Comparison of ENCODE assay signal across 8 cellular contexts in the genomic region with DNA sequence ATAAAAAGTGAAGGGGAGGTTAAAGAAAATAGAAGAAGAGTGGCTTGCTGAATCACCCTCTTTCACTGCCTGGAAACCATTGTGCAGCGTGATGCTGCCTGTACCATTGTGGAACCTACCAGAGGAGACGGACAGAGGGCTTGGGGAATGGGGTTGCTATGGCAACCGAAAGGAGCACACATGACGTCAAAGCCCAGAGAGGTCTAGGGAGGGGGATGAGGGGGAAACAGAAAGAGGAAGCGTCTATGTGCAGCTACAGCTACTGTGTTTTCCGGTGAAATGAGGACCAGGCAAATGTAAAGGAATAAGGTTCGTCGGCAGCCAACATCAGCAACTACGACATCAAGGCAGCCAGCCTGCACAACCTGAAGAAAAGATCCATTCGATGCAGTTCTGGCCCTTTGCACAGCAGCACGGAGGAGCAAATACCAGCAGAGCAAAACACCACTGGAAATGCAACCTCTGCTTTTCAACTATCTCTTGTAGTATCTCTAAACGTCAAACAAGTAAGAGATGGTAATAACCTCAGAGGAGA. TPM values are rescaled to one million over a fixed set of nuclear protein-coding genes. Genes with fewer than 3 reads are reported as not detected.
DNase-seq lines count a peak whose midpoint lies in the region; ATAC-seq and TF ChIP-seq lines count a peak whose summit lies in the region.

A gene (minus strand): TSS at position 110 of the 535 bp plus-strand sequence.

- H3K4me1 Mint-ChIP-seq in activated CD4-positive, alpha-beta memory T cell treated with anti-CD3 and anti-CD28 coated beads, Interleukin-2, amount 10 ng/mL, durations not matched to agents 7 days and 5 days = peaks cover 15% of the 10 kb centered on the region
- peaks cover 26% of the 10 kb centered on the region for H3K4me1 Mint-ChIP-seq in mesothelial cell of epicardium

- H3K4me3 Mint-ChIP-seq in activated CD4-positive, alpha-beta memory T cell treated with anti-CD3 and anti-CD28 coated beads, Interleukin-2, amount 10 ng/mL, durations not matched to agents 7 days and 5 days = peak within 1 kb of the TSS; percentile 67
- H3K4me3 Mint-ChIP-seq in mesothelial cell of epicardium = peak within 1 kb of the TSS; percentile 64

- H3K9me3 Mint-ChIP-seq in activated CD4-positive, alpha-beta memory T cell treated with anti-CD3 and anti-CD28 coated beads, Interleukin-2, amount 10 ng/mL, durations not matched to agents 7 days and 5 days = no peaks in the 10 kb centered on the region
- no peaks in the 10 kb centered on the region for H3K9me3 Mint-ChIP-seq in mesothelial cell of epicardium

- peaks cover 2% of the 10 kb centered on the region for H3K27me3 Mint-ChIP-seq in activated CD4-positive, alpha-beta memory T cell treated with anti-CD3 and anti-CD28 coated beads, Interleukin-2, amount 10 ng/mL, durations not matched to agents 7 days and 5 days
- H3K27me3 Mint-ChIP-seq in mesothelial cell of epicardium (ENCODE audit: low read depth) = no peaks in the 10 kb centered on the region

- TF ChIP-seq CTCF in epithelial cell of esophagus (IDR thresholded peaks at IDR 0.05; ENCODE audit: insufficient read depth, low read depth, low read length, missing control alignments) (no peak), mesothelial cell of epicardium (IDR thresholded peaks at IDR 0.05; ENCODE audit: unreplicated experiment) (no peak)

- CTCF ChIA-PET in activated CD4-positive, alpha-beta memory T cell treated with anti-CD3 and anti-CD28 coated beads, Interleukin-2, amount 10 ng/mL, durations not matched to agents 7 days and 5 days (lab: Charles Lee) = no interaction called here

- DNase-seq in activated CD8-positive, alpha-beta memory T cell treated with anti-CD3 and anti-CD28 coated beads for 24 hours = peak; percentile 56
- no peak for DNase-seq in activated CD8-positive, alpha-beta memory T cell treated with anti-CD3 and anti-CD28 coated beads, Interleukin-2, amount 50 U/mL, for 48 hours
- peak; percentile 36 for DNase-seq in NCI-H2107 (lab: John Stamatoyannopoulos, UW)
- peak; percentile 56 for DNase-seq in activated CD4-positive, alpha-beta memory T cell treated with anti-CD3 and anti-CD28 coated beads, Interleukin-2, amount 10 ng/mL, durations not matched to agents 7 days and 5 days
- DNase-seq in epithelial cell of esophagus (ENCODE audit: low read depth) = peak; percentile 21
- peak; percentile 34 to 58 for DNase-seq in mesothelial cell of epicardium (ENCODE audit: low spot score in 2 of 2, unreplicated experiment in 2 of 2)
- peak; percentile 11 for DNase-seq in stimulated activated CD8-positive, alpha-beta memory T cell treated with anti-CD3 and anti-CD28 coated beads, Interleukin-4, amount 100 ng/mL, for 24 hours (ENCODE audit: low read depth)

- POLR2A ChIA-PET in activated CD4-positive, alpha-beta memory T cell treated with anti-CD3 and anti-CD28 coated beads, Interleukin-2, amount 10 ng/mL, durations not matched to agents 7 days and 5 days (lab: Charles Lee) = no interaction called here

- no peaks in the 10 kb centered on the region for H3K36me3 Mint-ChIP-seq in activated CD4-positive, alpha-beta memory T cell treated with anti-CD3 and anti-CD28 coated beads, Interleukin-2, amount 10 ng/mL, durations not matched to agents 7 days and 5 days (ENCODE audit: low read depth)
- H3K36me3 Mint-ChIP-seq in mesothelial cell of epicardium = no peaks in the 10 kb centered on the region

- no peak within 1 kb of the TSS for H3K4me3 ChIP-seq in epithelial cell of esophagus (ENCODE audit: low read length)

- peak; percentile 98 for ATAC-seq in HG02970 (IDR thresholded peaks at IDR 0.05; ENCODE audit: low FRiP score, unreplicated experiment)

- H3K27ac Mint-ChIP-seq in activated CD4-positive, alpha-beta memory T cell treated with anti-CD3 and anti-CD28 coated beads, Interleukin-2, amount 10 ng/mL, durations not matched to agents 7 days and 5 days = peak within 1 kb of the TSS; percentile 7
- peak within 1 kb of the TSS; percentile 91 for H3K27ac Mint-ChIP-seq in mesothelial cell of epicardium

RNA-seq across cellular contexts. Expression of the gene that starts here (rescaled TPM):
- under 1 TPM in 1 of 2 experiments, not detected in 1; 0.45 TPM for total RNA-seq in activated CD4-positive, alpha-beta memory T cell treated with anti-CD3 and anti-CD28 coated beads, Interleukin-2, amount 10 ng/mL, durations not matched to agents 7 days and 5 days
- total RNA-seq in mesothelial cell of epicardium = 20.8 to 25.2 TPM (median 24.4 TPM) in 3 replicates

Comparison
In these comparisons a context has a peak if more than half of its experiments do, and no peak if none do; other contexts are left out.
1. RNA of the gene that starts here (total RNA-seq): 20.8 to 25.2 TPM in mesothelial cell of epicardium; 0.45 TPM in activated CD4-positive, alpha-beta memory T cell treated with anti-CD3 and anti-CD28 coated beads, Interleukin-2, amount 10 ng/mL, durations not matched to agents 7 days and 5 days; every median in the first group is over 10 times any median in the second.
2. Peak in DNase-seq in activated CD4-positive, alpha-beta memory T cell treated with anti-CD3 and anti-CD28 coated beads, Interleukin-2, amount 10 ng/mL, durations not matched to agents 7 days and 5 days; RNA of the gene not detected or under 1 TPM.